16 cellular contexts compared by ENCODE assay signal in the genomic region with DNA sequence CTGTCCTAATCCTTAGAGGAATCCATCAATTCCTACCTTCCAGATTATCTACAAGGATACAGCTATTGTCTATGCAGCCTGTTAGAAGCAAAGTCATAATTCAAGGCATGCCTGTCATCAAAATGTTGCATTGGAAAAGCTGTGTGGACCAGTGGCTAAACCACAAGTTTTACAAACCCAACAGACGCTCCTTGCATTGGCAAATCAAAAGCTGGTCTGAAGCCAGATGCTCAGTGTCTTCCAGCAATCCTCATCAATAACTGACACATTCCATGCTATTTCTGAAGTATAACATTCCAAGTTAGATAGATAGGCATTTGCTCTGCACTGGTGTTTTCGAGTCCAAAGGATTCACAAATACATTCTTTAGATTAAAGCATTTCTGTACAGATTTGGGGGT.
"Had no signal": no experiment of that assay in that cellular context is flagged by ENCODE, and none has a peak within 500 bp of the region (broad histone marks: within the 10 kb centered on the region; RNA-seq: fewer than 3 reads in every experiment).

No MANE protein-coding gene starts in this region.

- H3K9me3 Mint-ChIP-seq: activated CD4-positive, alpha-beta T cell treated with anti-CD3 and anti-CD28 coated beads, Interleukin-2, amount 10 ng/mL, durations not matched to agents 24 days and 14 days; activated naive CD8-positive, alpha-beta T cell treated with anti-CD3 and anti-CD28 coated beads, Interleukin-2, amount 50 U/mL, for 24 hours; naive thymus-derived CD8-positive, alpha-beta T cell; T-helper 1 cell treated with Interleukin-12 subunit alpha and Interleukin-12 subunit beta and Interleukin-4 antibody, amounts not matched to agents 30 μg/mL and 1 μg/mL, for 36 hours had no signal

- H3K9me3 ChIP-seq: ascending aorta, lower lobe of right lung, transverse colon had no signal

- H3K27ac ChIP-seq: ascending aorta, cardiac muscle cell, lower lobe of right lung, transverse colon had no signal

- FAIRE-seq: colon had no signal

- H3K27ac Mint-ChIP-seq: activated CD4-positive, alpha-beta T cell treated with anti-CD3 and anti-CD28 coated beads, Interleukin-2, amount 10 ng/mL, durations not matched to agents 24 days and 14 days; activated naive CD8-positive, alpha-beta T cell treated with anti-CD3 and anti-CD28 coated beads, Interleukin-2, amount 50 U/mL, for 24 hours; naive thymus-derived CD8-positive, alpha-beta T cell; progenitor cell of endocrine pancreas; T-helper 1 cell treated with Interleukin-12 subunit alpha and Interleukin-12 subunit beta and Interleukin-4 antibody, amounts not matched to agents 30 μg/mL and 1 μg/mL, for 36 hours had no signal

- H3K36me3 ChIP-seq: ascending aorta, cardiac muscle cell, lower lobe of right lung, transverse colon had no signal

- H3K4me2 ChIP-seq: smooth muscle cell had no signal

- H3K4me3 ChIP-seq: ascending aorta, cardiac muscle cell, lower lobe of right lung, smooth muscle cell, transverse colon had no signal

- H3K27me3 Mint-ChIP-seq: activated naive CD8-positive, alpha-beta T cell treated with anti-CD3 and anti-CD28 coated beads, Interleukin-2, amount 50 U/mL, for 24 hours had no signal

- H3K4me1 ChIP-seq: lower lobe of right lung had no signal

- H3K27me3 ChIP-seq: ascending aorta, cardiac muscle cell, transverse colon had no signal

- H3K4me1 Mint-ChIP-seq: activated CD4-positive, alpha-beta T cell treated with anti-CD3 and anti-CD28 coated beads, Interleukin-2, amount 10 ng/mL, durations not matched to agents 24 days and 14 days had no signal

- H3K36me3 Mint-ChIP-seq: naive thymus-derived CD8-positive, alpha-beta T cell had no signal

- DNase-seq: activated CD4-positive, alpha-beta T cell treated with anti-CD3 and anti-CD28 coated beads, Interleukin-2, amount 10 ng/mL, durations not matched to agents 24 days and 14 days; activated CD8-positive, alpha-beta memory T cell treated with anti-CD3 and anti-CD28 coated beads for 24 hours; activated naive CD4-positive, alpha-beta T cell treated with Interleukin-2 at 50 U/mL for 16 hours; activated naive CD8-positive, alpha-beta T cell treated with anti-CD3 and anti-CD28 coated beads, Interleukin-2, amount 50 U/mL, for 24 hours; left cardiac atrium; lower lobe of right lung; naive thymus-derived CD8-positive, alpha-beta T cell; right cardiac atrium; substantia nigra; transverse colon had no signal

- H3K4me3 Mint-ChIP-seq: activated CD4-positive, alpha-beta T cell treated with anti-CD3 and anti-CD28 coated beads, Interleukin-2, amount 10 ng/mL, durations not matched to agents 24 days and 14 days; activated naive CD8-positive, alpha-beta T cell treated with anti-CD3 and anti-CD28 coated beads, Interleukin-2, amount 50 U/mL, for 24 hours; naive thymus-derived CD8-positive, alpha-beta T cell; T-helper 1 cell treated with Interleukin-12 subunit alpha and Interleukin-12 subunit beta and Interleukin-4 antibody, amounts not matched to agents 30 μg/mL and 1 μg/mL, for 36 hours had no signal
